In genomic region chr22:37414288-37414687, GRCh38 we compare ENCODE assay signal across 1 cellular context.
TF ChIP-seq lines count a peak whose summit lies in the region.

No MANE protein-coding gene starts in this region.

TF ChIP-seq in K562, 482 proteins besides CTCF, POLR2A, EP300 and RAD21 (continued from another document):
- TF ChIP-seq, protein P1, sequence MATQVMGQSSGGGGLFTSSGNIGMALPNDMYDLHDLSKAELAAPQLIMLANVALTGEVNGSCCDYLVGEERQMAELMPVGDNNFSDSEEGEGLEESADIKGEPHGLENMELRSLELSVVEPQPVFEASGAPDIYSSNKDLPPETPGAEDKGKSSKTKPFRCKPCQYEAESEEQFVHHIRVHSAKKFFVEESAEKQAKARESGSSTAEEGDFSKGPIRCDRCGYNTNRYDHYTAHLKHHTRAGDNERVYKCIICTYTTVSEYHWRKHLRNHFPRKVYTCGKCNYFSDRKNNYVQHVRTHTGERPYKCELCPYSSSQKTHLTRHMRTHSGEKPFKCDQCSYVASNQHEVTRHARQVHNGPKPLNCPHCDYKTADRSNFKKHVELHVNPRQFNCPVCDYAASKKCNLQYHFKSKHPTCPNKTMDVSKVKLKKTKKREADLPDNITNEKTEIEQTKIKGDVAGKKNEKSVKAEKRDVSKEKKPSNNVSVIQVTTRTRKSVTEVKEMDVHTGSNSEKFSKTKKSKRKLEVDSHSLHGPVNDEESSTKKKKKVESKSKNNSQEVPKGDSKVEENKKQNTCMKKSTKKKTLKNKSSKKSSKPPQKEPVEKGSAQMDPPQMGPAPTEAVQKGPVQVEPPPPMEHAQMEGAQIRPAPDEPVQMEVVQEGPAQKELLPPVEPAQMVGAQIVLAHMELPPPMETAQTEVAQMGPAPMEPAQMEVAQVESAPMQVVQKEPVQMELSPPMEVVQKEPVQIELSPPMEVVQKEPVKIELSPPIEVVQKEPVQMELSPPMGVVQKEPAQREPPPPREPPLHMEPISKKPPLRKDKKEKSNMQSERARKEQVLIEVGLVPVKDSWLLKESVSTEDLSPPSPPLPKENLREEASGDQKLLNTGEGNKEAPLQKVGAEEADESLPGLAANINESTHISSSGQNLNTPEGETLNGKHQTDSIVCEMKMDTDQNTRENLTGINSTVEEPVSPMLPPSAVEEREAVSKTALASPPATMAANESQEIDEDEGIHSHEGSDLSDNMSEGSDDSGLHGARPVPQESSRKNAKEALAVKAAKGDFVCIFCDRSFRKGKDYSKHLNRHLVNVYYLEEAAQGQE (CRISPR knock-in tag; IDR thresholded peaks at IDR 0.05; ENCODE audit: low read depth): no peak
- TF ChIP-seq, protein P2, sequence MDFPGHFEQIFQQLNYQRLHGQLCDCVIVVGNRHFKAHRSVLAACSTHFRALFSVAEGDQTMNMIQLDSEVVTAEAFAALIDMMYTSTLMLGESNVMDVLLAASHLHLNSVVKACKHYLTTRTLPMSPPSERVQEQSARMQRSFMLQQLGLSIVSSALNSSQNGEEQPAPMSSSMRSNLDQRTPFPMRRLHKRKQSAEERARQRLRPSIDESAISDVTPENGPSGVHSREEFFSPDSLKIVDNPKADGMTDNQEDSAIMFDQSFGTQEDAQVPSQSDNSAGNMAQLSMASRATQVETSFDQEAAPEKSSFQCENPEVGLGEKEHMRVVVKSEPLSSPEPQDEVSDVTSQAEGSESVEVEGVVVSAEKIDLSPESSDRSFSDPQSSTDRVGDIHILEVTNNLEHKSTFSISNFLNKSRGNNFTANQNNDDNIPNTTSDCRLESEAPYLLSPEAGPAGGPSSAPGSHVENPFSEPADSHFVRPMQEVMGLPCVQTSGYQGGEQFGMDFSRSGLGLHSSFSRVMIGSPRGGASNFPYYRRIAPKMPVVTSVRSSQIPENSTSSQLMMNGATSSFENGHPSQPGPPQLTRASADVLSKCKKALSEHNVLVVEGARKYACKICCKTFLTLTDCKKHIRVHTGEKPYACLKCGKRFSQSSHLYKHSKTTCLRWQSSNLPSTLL (IDR thresholded peaks at IDR 0.05): no peak
- TF ChIP-seq TEAD1 (CRISPR knock-in tag; IDR thresholded peaks at IDR 0.05) (no peak), ZNF282 (CRISPR knock-in tag; IDR thresholded peaks at IDR 0.05) (no peak), TGIF2 (CRISPR knock-in tag; IDR thresholded peaks at IDR 0.05) (no peak), RCOR1 (IDR thresholded peaks at IDR 0.05; ENCODE audit: borderline replicate concordance in 1 of 2, low read depth in 2 of 2, low read length in 2 of 2) (no peak), ZNF23 (CRISPR knock-in tag; IDR thresholded peaks at IDR 0.05) (no peak), ZNF696 (CRISPR knock-in tag; conservative IDR thresholded peaks at IDR 0.05) (no peak), OTX1 (CRISPR knock-in tag; IDR thresholded peaks at IDR 0.05) (no peak), ZFP36 (IDR thresholded peaks at IDR 0.05; ENCODE audit: low read depth, low read length, partially characterized antibody) (peak; percentile 18)
TF ChIP-seq in K562: peak in this region for 2.
